ENCODE assay signal across 1 cellular context in genomic region chr1:201636581-201636980, GRCh38.
TF ChIP-seq lines count a peak whose summit lies in the region.

No MANE protein-coding gene starts in this region.

TF ChIP-seq in GM23338, 12 proteins besides CTCF, POLR2A, EP300 and RAD21 (continued from another document):
- TF ChIP-seq, protein P1, sequence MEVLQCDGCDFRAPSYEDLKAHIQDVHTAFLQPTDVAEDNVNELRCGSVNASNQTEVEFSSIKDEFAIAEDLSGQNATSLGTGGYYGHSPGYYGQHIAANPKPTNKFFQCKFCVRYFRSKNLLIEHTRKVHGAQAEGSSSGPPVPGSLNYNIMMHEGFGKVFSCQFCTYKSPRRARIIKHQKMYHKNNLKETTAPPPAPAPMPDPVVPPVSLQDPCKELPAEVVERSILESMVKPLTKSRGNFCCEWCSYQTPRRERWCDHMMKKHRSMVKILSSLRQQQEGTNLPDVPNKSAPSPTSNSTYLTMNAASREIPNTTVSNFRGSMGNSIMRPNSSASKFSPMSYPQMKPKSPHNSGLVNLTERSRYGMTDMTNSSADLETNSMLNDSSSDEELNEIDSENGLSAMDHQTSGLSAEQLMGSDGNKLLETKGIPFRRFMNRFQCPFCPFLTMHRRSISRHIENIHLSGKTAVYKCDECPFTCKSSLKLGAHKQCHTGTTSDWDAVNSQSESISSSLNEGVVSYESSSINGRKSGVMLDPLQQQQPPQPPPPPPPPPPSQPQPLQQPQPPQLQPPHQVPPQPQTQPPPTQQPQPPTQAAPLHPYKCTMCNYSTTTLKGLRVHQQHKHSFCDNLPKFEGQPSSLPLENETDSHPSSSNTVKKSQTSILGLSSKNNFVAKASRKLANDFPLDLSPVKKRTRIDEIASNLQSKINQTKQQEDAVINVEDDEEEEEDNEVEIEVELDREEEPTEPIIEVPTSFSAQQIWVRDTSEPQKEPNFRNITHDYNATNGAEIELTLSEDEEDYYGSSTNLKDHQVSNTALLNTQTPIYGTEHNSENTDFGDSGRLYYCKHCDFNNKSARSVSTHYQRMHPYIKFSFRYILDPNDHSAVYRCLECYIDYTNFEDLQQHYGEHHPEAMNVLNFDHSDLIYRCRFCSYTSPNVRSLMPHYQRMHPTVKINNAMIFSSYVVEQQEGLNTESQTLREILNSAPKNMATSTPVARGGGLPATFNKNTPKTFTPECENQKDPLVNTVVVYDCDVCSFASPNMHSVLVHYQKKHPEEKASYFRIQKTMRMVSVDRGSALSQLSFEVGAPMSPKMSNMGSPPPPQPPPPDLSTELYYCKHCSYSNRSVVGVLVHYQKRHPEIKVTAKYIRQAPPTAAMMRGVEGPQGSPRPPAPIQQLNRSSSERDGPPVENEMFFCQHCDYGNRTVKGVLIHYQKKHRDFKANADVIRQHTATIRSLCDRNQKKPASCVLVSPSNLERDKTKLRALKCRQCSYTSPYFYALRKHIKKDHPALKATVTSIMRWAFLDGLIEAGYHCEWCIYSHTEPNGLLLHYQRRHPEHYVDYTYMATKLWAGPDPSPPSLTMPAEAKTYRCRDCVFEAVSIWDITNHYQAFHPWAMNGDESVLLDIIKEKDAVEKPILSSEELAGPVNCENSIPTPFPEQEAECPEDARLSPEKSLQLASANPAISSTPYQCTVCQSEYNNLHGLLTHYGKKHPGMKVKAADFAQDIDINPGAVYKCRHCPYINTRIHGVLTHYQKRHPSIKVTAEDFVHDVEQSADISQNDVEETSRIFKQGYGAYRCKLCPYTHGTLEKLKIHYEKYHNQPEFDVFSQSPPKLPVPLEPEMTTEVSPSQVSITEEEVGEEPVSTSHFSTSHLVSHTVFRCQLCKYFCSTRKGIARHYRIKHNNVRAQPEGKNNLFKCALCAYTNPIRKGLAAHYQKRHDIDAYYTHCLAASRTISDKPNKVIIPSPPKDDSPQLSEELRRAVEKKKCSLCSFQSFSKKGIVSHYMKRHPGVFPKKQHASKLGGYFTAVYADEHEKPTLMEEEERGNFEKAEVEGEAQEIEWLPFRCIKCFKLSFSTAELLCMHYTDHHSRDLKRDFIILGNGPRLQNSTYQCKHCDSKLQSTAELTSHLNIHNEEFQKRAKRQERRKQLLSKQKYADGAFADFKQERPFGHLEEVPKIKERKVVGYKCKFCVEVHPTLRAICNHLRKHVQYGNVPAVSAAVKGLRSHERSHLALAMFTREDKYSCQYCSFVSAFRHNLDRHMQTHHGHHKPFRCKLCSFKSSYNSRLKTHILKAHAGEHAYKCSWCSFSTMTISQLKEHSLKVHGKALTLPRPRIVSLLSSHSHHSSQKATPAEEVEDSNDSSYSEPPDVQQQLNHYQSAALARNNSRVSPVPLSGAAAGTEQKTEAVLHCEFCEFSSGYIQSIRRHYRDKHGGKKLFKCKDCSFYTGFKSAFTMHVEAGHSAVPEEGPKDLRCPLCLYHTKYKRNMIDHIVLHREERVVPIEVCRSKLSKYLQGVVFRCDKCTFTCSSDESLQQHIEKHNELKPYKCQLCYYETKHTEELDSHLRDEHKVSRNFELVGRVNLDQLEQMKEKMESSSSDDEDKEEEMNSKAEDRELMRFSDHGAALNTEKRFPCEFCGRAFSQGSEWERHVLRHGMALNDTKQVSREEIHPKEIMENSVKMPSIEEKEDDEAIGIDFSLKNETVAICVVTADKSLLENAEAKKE (CRISPR knock-in tag; IDR thresholded peaks at IDR 0.05), result no peak
- TF ChIP-seq ZNF331 (CRISPR knock-in tag; IDR thresholded peaks at IDR 0.05; ENCODE audit: low read depth), result no peak
- TF ChIP-seq NANOG (IDR thresholded peaks at IDR 0.05; ENCODE audit: borderline replicate concordance), result no peak
- TF ChIP-seq EZH2 (IDR thresholded peaks at IDR 0.05; ENCODE audit: low read depth, unreplicated experiment), result no peak
- no peak for TF ChIP-seq EZH2phosphoT487 (IDR thresholded peaks at IDR 0.05; ENCODE audit: unreplicated experiment)
TF ChIP-seq in GM23338: peak in this region for 0.
